8 cellular contexts compared by ENCODE assay signal in genomic region chr21:43719748-43720538, GRCh38. TPM values are rescaled to one million over a fixed set of nuclear protein-coding genes. Genes with fewer than 3 reads are reported as not detected.
DNase-seq lines count a peak whose midpoint lies in the region; ATAC-seq lines count a peak whose summit lies in the region.

No MANE protein-coding gene starts in this region.

- H3K4me1 Mint-ChIP-seq in activated naive CD8-positive, alpha-beta T cell treated with anti-CD3 and anti-CD28 coated beads, Interleukin-2, amount 50 U/mL, for 24 hours, result peaks cover 40% of the 10 kb centered on the region

- peaks cover 8% of the 10 kb centered on the region for H3K27me3 Mint-ChIP-seq in activated naive CD8-positive, alpha-beta T cell treated with anti-CD3 and anti-CD28 coated beads, Interleukin-2, amount 50 U/mL, for 24 hours

- peak overlapping the region; percentile 82 for H3K4me3 Mint-ChIP-seq in activated naive CD8-positive, alpha-beta T cell treated with anti-CD3 and anti-CD28 coated beads, Interleukin-2, amount 50 U/mL, for 24 hours

- H3K9ac ChIP-seq in iPS-18a (ENCODE audit: low read length), result peak overlapping the region; percentile 57

- no peaks in the 10 kb centered on the region for H3K36me3 Mint-ChIP-seq in activated naive CD8-positive, alpha-beta T cell treated with anti-CD3 and anti-CD28 coated beads, Interleukin-2, amount 50 U/mL, for 24 hours (ENCODE audit: low read depth)

- no peak overlapping the region for H3K27ac ChIP-seq in iPS-18a (ENCODE audit: low read length)

- H3K27me3 ChIP-seq in iPS-18a (ENCODE audit: control insufficient read depth, insufficient read depth, low read length), result peaks cover 20% of the 10 kb centered on the region

- peak; percentile 4 for ATAC-seq in HG03135 (IDR thresholded peaks at IDR 0.05; ENCODE audit: unreplicated experiment)
- peak; percentile 8 for ATAC-seq in activated naive CD8-positive, alpha-beta T cell treated with anti-CD3 and anti-CD28 coated beads, Interleukin-2, amount 50 U/mL, for 24 hours
- peak; percentile 4 for ATAC-seq in stimulated activated naive CD8-positive, alpha-beta T cell treated with anti-CD3 and anti-CD28 coated beads, Interleukin-15, Interleukin-2, amounts not matched to agents 100 U/mL and 50 U/mL, for 24 hours
- ATAC-seq in HG03457 (IDR thresholded peaks at IDR 0.05; ENCODE audit: unreplicated experiment), result no peak

- H3K9me3 ChIP-seq in iPS-18a (ENCODE audit: control insufficient read depth, low read depth, low read length), result no peaks in the 10 kb centered on the region

- H3K9me3 Mint-ChIP-seq in activated naive CD8-positive, alpha-beta T cell treated with anti-CD3 and anti-CD28 coated beads, Interleukin-2, amount 50 U/mL, for 24 hours, result no peaks in the 10 kb centered on the region

- no peak for DNase-seq in activated naive CD8-positive, alpha-beta T cell treated with anti-CD3 and anti-CD28 coated beads, Interleukin-2, amount 50 U/mL, for 24 hours
- DNase-seq in stimulated activated naive CD8-positive, alpha-beta T cell treated with anti-CD3 and anti-CD28 coated beads, Interleukin-15, Interleukin-2, amounts not matched to agents 100 U/mL and 50 U/mL, for 24 hours, result no peak
- DNase-seq in Ammon's horn (ENCODE audit: low spot score) (no peak), mesenteric fat pad (ENCODE audit: low spot score) (no peak)

- H3K27ac Mint-ChIP-seq in activated naive CD8-positive, alpha-beta T cell treated with anti-CD3 and anti-CD28 coated beads, Interleukin-2, amount 50 U/mL, for 24 hours, result peak overlapping the region; percentile 59

- H3K4me3 ChIP-seq in GM08714 (ENCODE audit: low read length) (peak overlapping the region; percentile 92), iPS-18a (ENCODE audit: low read length) (peak overlapping the region; percentile 71)

- peaks cover 3% of the 10 kb centered on the region for H3K36me3 ChIP-seq in iPS-18a (ENCODE audit: control insufficient read depth, low read depth, low read length)

- peaks cover 6% of the 10 kb centered on the region for H3K4me1 ChIP-seq in iPS-18a (ENCODE audit: control insufficient read depth, low read depth, low read length)

RNA-seq across cellular contexts. Expression of gene PDXK, which starts 1.0 kb away (rescaled TPM):
- 261 TPM for total RNA-seq in mesenteric fat pad

RNA-seq across cellular contexts. Expression of gene CSTB, which starts 56.2 kb away (rescaled TPM):
- total RNA-seq in mesenteric fat pad, result 84.9 TPM
